15 cellular contexts compared by ENCODE assay signal in genomic region chr4:138175337-138175794, GRCh38.
A peak's percentile ranks its signal among the peaks of the same experiment; 100 is the strongest.
DNase-seq lines count a peak whose midpoint lies in the region; FAIRE-seq and TF ChIP-seq lines count a peak whose summit lies in the region.
"Had no signal": no experiment of that assay in that cellular context is flagged by ENCODE, and none has a peak within 500 bp of the region (broad histone marks: within the 10 kb centered on the region; RNA-seq: fewer than 3 reads in every experiment).

No MANE protein-coding gene starts in this region.

- no peak for TF ChIP-seq POLR2A in transverse colon (IDR thresholded peaks at IDR 0.05)

- H3K4me3 ChIP-seq in astrocyte (ENCODE audit: insufficient read depth, low read depth, low read length) (no peak overlapping the region), transverse colon (no peak overlapping the region)
- H3K4me3 ChIP-seq: adrenal gland, gastroesophageal sphincter had no signal

- H3K4me1 ChIP-seq in astrocyte (ENCODE audit: insufficient read depth, low read length) (no peaks in the 10 kb centered on the region), transverse colon (peaks cover 0 to 6% (median 3%) of the 10 kb centered on the region in 4 donors)
- H3K4me1 ChIP-seq: adrenal gland had no signal

- H4K20me1 ChIP-seq in astrocyte (ENCODE audit: insufficient read depth, low read length), result no peaks in the 10 kb centered on the region

- TF ChIP-seq CTCF in astrocyte (IDR thresholded peaks at IDR 0.05; ENCODE audit: insufficient read depth, low read depth, low read length) (no peak), transverse colon (IDR thresholded peaks at IDR 0.05) (peak in 2 of 5 experiments; percentile 6 to 20), osteocyte (IDR thresholded peaks at IDR 0.05) (no peak)

- H3K9me3 Mint-ChIP-seq in astrocyte (ENCODE audit: unreplicated experiment) (peaks cover 2% of the 10 kb centered on the region), osteocyte (ENCODE audit: unreplicated experiment) (no peaks in the 10 kb centered on the region)
- no peaks in the 10 kb centered on the region for H3K9me3 Mint-ChIP-seq in activated T-helper 1 cell treated with anti-CD3 and anti-CD28 coated beads, Interleukin-12 subunit alpha, Interleukin-12 subunit beta, Interleukin-2, Interleukin-4 antibody, amounts not matched to agents 30 ng/mL and 10 ng/mL and 1 ng/mL, durations not matched to agents 14 hours and 24 hours and 36 hours
- H3K9me3 Mint-ChIP-seq: activated CD4-positive, alpha-beta memory T cell treated with anti-CD3 and anti-CD28 coated beads for 36 hours had no signal

- H3K27me3 Mint-ChIP-seq in astrocyte (ENCODE audit: low read depth, unreplicated experiment) (no peaks in the 10 kb centered on the region), osteocyte (ENCODE audit: unreplicated experiment) (no peaks in the 10 kb centered on the region)
- H3K27me3 Mint-ChIP-seq in activated T-helper 1 cell treated with anti-CD3 and anti-CD28 coated beads, Interleukin-12 subunit alpha, Interleukin-12 subunit beta, Interleukin-2, Interleukin-4 antibody, amounts not matched to agents 30 ng/mL and 10 ng/mL and 1 ng/mL, durations not matched to agents 14 hours and 24 hours and 36 hours (ENCODE audit: insufficient read depth), result no peaks in the 10 kb centered on the region
- H3K27me3 Mint-ChIP-seq: activated CD4-positive, alpha-beta memory T cell treated with anti-CD3 and anti-CD28 coated beads for 36 hours had no signal

- DNase-seq in NCI-H146 (lab: John Stamatoyannopoulos, UW), result peak; percentile 24
- no peak for DNase-seq in NCI-H146 treated with DMSO at 0.1 percent for 48 hours (lab: John Stamatoyannopoulos, UW; ENCODE audit: unreplicated experiment)
- DNase-seq in astrocyte (ENCODE audit: low read depth), result peak; percentile 38
- DNase-seq in kidney glomerular epithelial cell (lab: John Stamatoyannopoulos, UW), result peak; percentile 13
- DNase-seq in transverse colon, result peak; percentile 19
- DNase-seq in stimulated activated CD4-positive, alpha-beta T cell treated with anti-CD3 and anti-CD28 coated beads, Interleukin-2, amount 100 ng/mL, for 48 hours, result no peak
- no peak for DNase-seq in activated T-helper 1 cell treated with anti-CD3 and anti-CD28 coated beads, Interleukin-12 subunit alpha, Interleukin-12 subunit beta, Interleukin-2, Interleukin-4 antibody, amounts not matched to agents 30 ng/mL and 10 ng/mL and 1 ng/mL, durations not matched to agents 14 hours and 24 hours and 36 hours (ENCODE audit: low spot score)
- DNase-seq in osteocyte (ENCODE audit: extremely low spot score, unreplicated experiment), result no peak
- DNase-seq: ACHN; activated CD4-positive, alpha-beta memory T cell treated with anti-CD3 and anti-CD28 coated beads for 36 hours; adrenal gland; naive thymus-derived CD4-positive, alpha-beta T cell; SIG-M5 had no signal

- H3K27ac Mint-ChIP-seq in astrocyte (ENCODE audit: unreplicated experiment) (no peak overlapping the region), osteocyte (ENCODE audit: unreplicated experiment) (no peak overlapping the region)
- H3K27ac Mint-ChIP-seq in activated T-helper 1 cell treated with anti-CD3 and anti-CD28 coated beads, Interleukin-12 subunit alpha, Interleukin-12 subunit beta, Interleukin-2, Interleukin-4 antibody, amounts not matched to agents 30 ng/mL and 10 ng/mL and 1 ng/mL, durations not matched to agents 14 hours and 24 hours and 36 hours, result no peak overlapping the region
- H3K27ac Mint-ChIP-seq: activated CD4-positive, alpha-beta memory T cell treated with anti-CD3 and anti-CD28 coated beads for 36 hours; naive thymus-derived CD4-positive, alpha-beta T cell had no signal

- no peak overlapping the region for H3K27ac ChIP-seq in astrocyte (ENCODE audit: low read depth, low read length)
- H3K27ac ChIP-seq in transverse colon, result no peak overlapping the region
- H3K27ac ChIP-seq: adrenal gland, gastroesophageal sphincter, KMS-11 had no signal

- no peak overlapping the region for H3K4me2 ChIP-seq in astrocyte (ENCODE audit: low read length)
- H3K4me2 ChIP-seq: KMS-11 had no signal

- H3K36me3 Mint-ChIP-seq in astrocyte (ENCODE audit: low read depth, unreplicated experiment) (peaks cover 11% of the 10 kb centered on the region), osteocyte (ENCODE audit: unreplicated experiment) (peaks cover 70% of the 10 kb centered on the region)
- H3K36me3 Mint-ChIP-seq in activated T-helper 1 cell treated with anti-CD3 and anti-CD28 coated beads, Interleukin-12 subunit alpha, Interleukin-12 subunit beta, Interleukin-2, Interleukin-4 antibody, amounts not matched to agents 30 ng/mL and 10 ng/mL and 1 ng/mL, durations not matched to agents 14 hours and 24 hours and 36 hours (ENCODE audit: low read depth), result peaks cover 14% of the 10 kb centered on the region
- H3K36me3 Mint-ChIP-seq: activated CD4-positive, alpha-beta memory T cell treated with anti-CD3 and anti-CD28 coated beads for 36 hours had no signal

- no peaks in the 10 kb centered on the region for H3K4me1 Mint-ChIP-seq in astrocyte (ENCODE audit: low read depth, unreplicated experiment)
- H3K4me1 Mint-ChIP-seq in activated T-helper 1 cell treated with anti-CD3 and anti-CD28 coated beads, Interleukin-12 subunit alpha, Interleukin-12 subunit beta, Interleukin-2, Interleukin-4 antibody, amounts not matched to agents 30 ng/mL and 10 ng/mL and 1 ng/mL, durations not matched to agents 14 hours and 24 hours and 36 hours (ENCODE audit: low read depth), result no peaks in the 10 kb centered on the region
- peaks cover 3% of the 10 kb centered on the region for H3K4me1 Mint-ChIP-seq in osteocyte (ENCODE audit: unreplicated experiment)
- H3K4me1 Mint-ChIP-seq: naive thymus-derived CD4-positive, alpha-beta T cell had no signal

- H3K9me3 ChIP-seq in astrocyte (ENCODE audit: insufficient read depth, low read depth, low read length), result no peaks in the 10 kb centered on the region
- H3K9me3 ChIP-seq in transverse colon, result no peaks in the 10 kb centered on the region
- H3K9me3 ChIP-seq: adrenal gland, gastroesophageal sphincter had no signal

- in situ Hi-C loops in transverse colon (cut with MboI; ENCODE audit: low pct_ligation_motif_present in 1 of 4, low pct_unique_long_range_greater_than_20kb in 1 of 4, low sequenced_read_pairs in 3 of 4), result loop anchor here in 1 of 4 donors (10.0 kb wide), 1 partner anchor 141 kb away; no protein-coding TSS in a partner anchor

- no peak overlapping the region for H3K9ac ChIP-seq in astrocyte (ENCODE audit: low read length)
- H3K9ac ChIP-seq: KMS-11 had no signal

- H3K79me2 ChIP-seq in astrocyte (ENCODE audit: insufficient read depth, low read length), result no peaks in the 10 kb centered on the region

- no peaks in the 10 kb centered on the region for H3K27me3 ChIP-seq in astrocyte (ENCODE audit: insufficient read depth, low read length)
- no peaks in the 10 kb centered on the region for H3K27me3 ChIP-seq in transverse colon
- H3K27me3 ChIP-seq: adrenal gland, gastroesophageal sphincter had no signal

- 14 to 50% methylated on average over 3 to 5 of the region's 5 CpGs for WGBS in transverse colon (ENCODE audit: low coverage in 1 of 2), 2 donors

- intact Hi-C loops in transverse colon (cut with DNase I; ENCODE audit: low total_unique reads), result no loop called here
- intact Hi-C loops in activated T-helper 1 cell treated with anti-CD3 and anti-CD28 coated beads, Interleukin-12 subunit alpha, Interleukin-12 subunit beta, Interleukin-2, Interleukin-4 antibody, amounts not matched to agents 30 ng/mL and 10 ng/mL and 1 ng/mL, durations not matched to agents 14 hours and 24 hours and 36 hours (cut with micrococcal nuclease), result no loop called here

- FAIRE-seq in astrocyte (lab: Jason Lieb, UNC), result peak; percentile 65

- no peaks in the 10 kb centered on the region for H3K36me3 ChIP-seq in astrocyte (ENCODE audit: insufficient read depth, low read length)
- no peaks in the 10 kb centered on the region for H3K36me3 ChIP-seq in transverse colon
- H3K36me3 ChIP-seq: adrenal gland, gastroesophageal sphincter had no signal

- H2AFZ ChIP-seq in astrocyte (ENCODE audit: low read depth, low read length), result no peak overlapping the region

- TF ChIP-seq EP300 in transverse colon (IDR thresholded peaks at IDR 0.05; ENCODE audit: low read depth), result no peak

- H3K4me3 Mint-ChIP-seq in astrocyte (ENCODE audit: unreplicated experiment) (no peak overlapping the region), osteocyte (ENCODE audit: unreplicated experiment) (no peak overlapping the region)
- no peak overlapping the region for H3K4me3 Mint-ChIP-seq in activated T-helper 1 cell treated with anti-CD3 and anti-CD28 coated beads, Interleukin-12 subunit alpha, Interleukin-12 subunit beta, Interleukin-2, Interleukin-4 antibody, amounts not matched to agents 30 ng/mL and 10 ng/mL and 1 ng/mL, durations not matched to agents 14 hours and 24 hours and 36 hours
- H3K4me3 Mint-ChIP-seq: activated CD4-positive, alpha-beta memory T cell treated with anti-CD3 and anti-CD28 coated beads for 36 hours; naive thymus-derived CD4-positive, alpha-beta T cell had no signal

Comparison
In these comparisons a context has a peak if more than half of its experiments do, and no peak if none do; other contexts are left out.
1. DNase-seq: peak in NCI-H146 (single experiment), astrocyte (single experiment), kidney glomerular epithelial cell (single experiment) and transverse colon (single experiment); none in NCI-H146 treated with DMSO at 0.1 percent for 48 hours (single experiment), stimulated activated CD4-positive, alpha-beta T cell treated with anti-CD3 and anti-CD28 coated beads, Interleukin-2, amount 100 ng/mL, for 48 hours (0 of 2), activated T-helper 1 cell treated with anti-CD3 and anti-CD28 coated beads, Interleukin-12 subunit alpha, Interleukin-12 subunit beta, Interleukin-2, Interleukin-4 antibody, amounts not matched to agents 30 ng/mL and 10 ng/mL and 1 ng/mL, durations not matched to agents 14 hours and 24 hours and 36 hours (single experiment) and osteocyte (single experiment).